ENCODE assay signal across 8 cellular contexts in genomic region chr19:1251233-1251502, GRCh38. TPM values are rescaled to one million over a fixed set of nuclear protein-coding genes. Genes with fewer than 3 reads are reported as not detected.
A peak's percentile ranks its signal among the peaks of the same experiment; 100 is the strongest.
DNase-seq lines count a peak whose midpoint lies in the region; ATAC-seq and TF ChIP-seq lines count a peak whose summit lies in the region.

No MANE protein-coding gene starts in this region.

- peak overlapping the region; percentile 100 for H3K4me2 ChIP-seq in BLaER1

- H3K4me1 ChIP-seq in BLaER1 (peaks cover 47% of the 10 kb centered on the region), heart left ventricle (peaks cover 25 to 74% (median 57%) of the 10 kb centered on the region in 12 donors)

- intact Hi-C loops in activated T-helper 2 cell treated with anti-CD3 and anti-CD28 coated beads, Interferon-gamma antibody, Interleukin-2, Interleukin-4, amounts not matched to agents 10 μg/mL and 5 μg/mL and 100 μg/mL, durations not matched to agents 14 hours and 24 hours and 36 hours (cut with micrococcal nuclease): no loop called here
- intact Hi-C loops in heart left ventricle (cut with DNase I): loop anchor here in 1 of 10 donors (5.0 kb wide), 1 partner anchor 454 kb away; the partner anchor contains the start of gene PTBP1
- intact Hi-C loops in sciatic nerve (cut with DNase I): no loop called here

- H3K27me3 ChIP-seq in BLaER1 (no peaks in the 10 kb centered on the region), heart left ventricle (no peaks in the 10 kb centered on the region)

- H3K27me3 Mint-ChIP-seq in activated T-helper 2 cell treated with anti-CD3 and anti-CD28 coated beads, Interferon-gamma antibody, Interleukin-2, Interleukin-4, amounts not matched to agents 10 μg/mL and 5 μg/mL and 100 μg/mL, durations not matched to agents 14 hours and 24 hours and 36 hours (ENCODE audit: low read depth): no peaks in the 10 kb centered on the region

- TF ChIP-seq CTCF in heart left ventricle (IDR thresholded peaks at IDR 0.05): no peak

- H3K27ac ChIP-seq in BLaER1 (peak overlapping the region; percentile 97), heart left ventricle (peak overlapping the region; percentile 96 to 100 (median 100))

- H3K4me3 Mint-ChIP-seq in activated T-helper 2 cell treated with anti-CD3 and anti-CD28 coated beads, Interferon-gamma antibody, Interleukin-2, Interleukin-4, amounts not matched to agents 10 μg/mL and 5 μg/mL and 100 μg/mL, durations not matched to agents 14 hours and 24 hours and 36 hours (ENCODE audit: low read depth): peak overlapping the region; percentile 93

- no peaks in the 10 kb centered on the region for H3K9me3 Mint-ChIP-seq in activated T-helper 2 cell treated with anti-CD3 and anti-CD28 coated beads, Interferon-gamma antibody, Interleukin-2, Interleukin-4, amounts not matched to agents 10 μg/mL and 5 μg/mL and 100 μg/mL, durations not matched to agents 14 hours and 24 hours and 36 hours

- H3K9ac ChIP-seq in BLaER1: peak overlapping the region; percentile 99

- H3K36me3 Mint-ChIP-seq in activated T-helper 2 cell treated with anti-CD3 and anti-CD28 coated beads, Interferon-gamma antibody, Interleukin-2, Interleukin-4, amounts not matched to agents 10 μg/mL and 5 μg/mL and 100 μg/mL, durations not matched to agents 14 hours and 24 hours and 36 hours (ENCODE audit: low read depth): peaks cover 39% of the 10 kb centered on the region

- peaks cover 7% of the 10 kb centered on the region for H3K4me1 Mint-ChIP-seq in activated T-helper 2 cell treated with anti-CD3 and anti-CD28 coated beads, Interferon-gamma antibody, Interleukin-2, Interleukin-4, amounts not matched to agents 10 μg/mL and 5 μg/mL and 100 μg/mL, durations not matched to agents 14 hours and 24 hours and 36 hours (ENCODE audit: low read depth)

- POLR2A ChIA-PET in HEK293T (lab: Yijun Ruan, JAX): interaction anchor here (0.8 to 7.8 kb wide), 4 partner anchors 9 to 24 kb away, joined by 4 to 157 read pairs (median 7); partner anchors contain the start of genes CIRBP and FAM174C

- DNase-seq in HEK293T (ENCODE audit: extremely low spot score): peak; percentile 38
- DNase-seq in activated T-helper 2 cell treated with anti-CD3 and anti-CD28 coated beads, Interferon-gamma antibody, Interleukin-2, Interleukin-4, amounts not matched to agents 10 μg/mL and 5 μg/mL and 100 μg/mL, durations not matched to agents 14 hours and 24 hours and 36 hours (ENCODE audit: low spot score): no peak
- DNase-seq in heart left ventricle: peak in 3 of 5 donors; percentile 83 to 91 (median 87)
- no peak for DNase-seq in sciatic nerve (ENCODE audit: low spot score)
- no peak for DNase-seq in activated effector memory CD4-positive, alpha-beta T cell treated with Interleukin-2 at 50 U/mL for 16 hours
- no peak for DNase-seq in effector CD8-positive, alpha-beta T cell (lab: John Stamatoyannopoulos, UW)

- CTCF ChIA-PET in HEK293T (lab: Yijun Ruan, JAX): interaction anchor here (1.3 kb wide), 1 partner anchor 15 kb away, joined by 5 read pairs; no protein-coding TSS in a partner anchor

- H4K20me1 ChIP-seq in BLaER1: peaks cover 59% of the 10 kb centered on the region

- peak in 1 of 2 donors; percentile 18 for TF ChIP-seq POLR2A in heart left ventricle (IDR thresholded peaks at IDR 0.05)

- ATAC-seq in heart left ventricle: peak in 1 of 4 donors; percentile 5
- ATAC-seq in sciatic nerve: peak; percentile 4
- ATAC-seq in GM19452 (IDR thresholded peaks at IDR 0.05; ENCODE audit: unreplicated experiment): no peak

- peak overlapping the region; percentile 81 for H3K27ac Mint-ChIP-seq in activated T-helper 2 cell treated with anti-CD3 and anti-CD28 coated beads, Interferon-gamma antibody, Interleukin-2, Interleukin-4, amounts not matched to agents 10 μg/mL and 5 μg/mL and 100 μg/mL, durations not matched to agents 14 hours and 24 hours and 36 hours

- H3K36me3 ChIP-seq in BLaER1 (peaks cover 44% of the 10 kb centered on the region), heart left ventricle (peaks cover 9 to 46% (median 40%) of the 10 kb centered on the region in 9 donors)

- WGBS in heart left ventricle, 4 donors: 2 to 10% (median 3%) methylated on average over 11 of the region's 11 CpGs

- no peaks in the 10 kb centered on the region for H3K9me3 ChIP-seq in BLaER1
- no peaks in the 10 kb centered on the region for H3K9me3 ChIP-seq in heart left ventricle

- H3K4me3 ChIP-seq in BLaER1: peak overlapping the region; percentile 99
- peak overlapping the region; percentile 63 to 97 (median 84) for H3K4me3 ChIP-seq in heart left ventricle

TF ChIP-seq in HEK293T, 16 proteins besides CTCF, POLR2A, EP300 and RAD21:
- TF ChIP-seq NFRKB (IDR thresholded peaks at IDR 0.05) (no peak), ARNT (IDR thresholded peaks at IDR 0.05) (no peak), ZNF384 (IDR thresholded peaks at IDR 0.05) (no peak), ELF4 (IDR thresholded peaks at IDR 0.05) (no peak), FOXM1 (IDR thresholded peaks at IDR 0.05; ENCODE audit: borderline replicate concordance) (no peak), BHLHE40 (IDR thresholded peaks at IDR 0.05; ENCODE audit: borderline replicate concordance) (no peak), FOXK2 (IDR thresholded peaks at IDR 0.05) (no peak)

RNA-seq across cellular contexts. Expression of gene MIDN, which starts 2.8 kb away (rescaled TPM):
- total RNA-seq in activated T-helper 2 cell treated with anti-CD3 and anti-CD28 coated beads, Interferon-gamma antibody, Interleukin-2, Interleukin-4, amounts not matched to agents 10 μg/mL and 5 μg/mL and 100 μg/mL, durations not matched to agents 14 hours and 24 hours and 36 hours: 84.7 and 85.4 TPM in 2 replicates
- total RNA-seq in heart left ventricle: 100 to 1,000 TPM in 1 of 9 donors, 10 to 100 TPM in 8; 25.8 to 115 (median 60.5) TPM
- 10 to 100 TPM; 31.5 to 33.6 TPM for polyA plus RNA-seq in heart left ventricle
- total RNA-seq in sciatic nerve: 117 TPM

RNA-seq across cellular contexts. Expression of gene ATP5F1D, which starts 9.6 kb away (rescaled TPM):
- 233 and 240 TPM in 2 replicates for total RNA-seq in activated T-helper 2 cell treated with anti-CD3 and anti-CD28 coated beads, Interferon-gamma antibody, Interleukin-2, Interleukin-4, amounts not matched to agents 10 μg/mL and 5 μg/mL and 100 μg/mL, durations not matched to agents 14 hours and 24 hours and 36 hours
- total RNA-seq in heart left ventricle (100 to 1,000 TPM; 201 to 584 (median 450) TPM), sciatic nerve (90.9 TPM)
- 1,000 to 10,000 TPM in 1 of 2 donors, 100 to 1,000 TPM in 1; 459 to 1,034 TPM for polyA plus RNA-seq in heart left ventricle

RNA-seq across cellular contexts. Expression of gene CBARP, which starts 13.4 kb away (rescaled TPM):
- total RNA-seq in activated T-helper 2 cell treated with anti-CD3 and anti-CD28 coated beads, Interferon-gamma antibody, Interleukin-2, Interleukin-4, amounts not matched to agents 10 μg/mL and 5 μg/mL and 100 μg/mL, durations not matched to agents 14 hours and 24 hours and 36 hours: 3.5 and 3.7 TPM in 2 replicates
- total RNA-seq in heart left ventricle (1 to 10 TPM in 6 of 9 donors, under 1 TPM in 3; 0.60 to 2.2 (median 1.8) TPM), sciatic nerve (2.9 TPM)
- 1 to 10 TPM; 1.0 to 1.6 TPM for polyA plus RNA-seq in heart left ventricle

RNA-seq across cellular contexts. Expression of gene CIRBP, which starts 18.0 kb away (rescaled TPM):
- total RNA-seq in activated T-helper 2 cell treated with anti-CD3 and anti-CD28 coated beads, Interferon-gamma antibody, Interleukin-2, Interleukin-4, amounts not matched to agents 10 μg/mL and 5 μg/mL and 100 μg/mL, durations not matched to agents 14 hours and 24 hours and 36 hours: 214 and 226 TPM in 2 replicates
- total RNA-seq in heart left ventricle (100 to 1,000 TPM; 149 to 425 (median 269) TPM), sciatic nerve (550 TPM)
- polyA plus RNA-seq in heart left ventricle: 100 to 1,000 TPM; 217 to 282 TPM

RNA-seq across cellular contexts. Expression of gene FAM174C, which starts 24.2 kb away (rescaled TPM):
- total RNA-seq in activated T-helper 2 cell treated with anti-CD3 and anti-CD28 coated beads, Interferon-gamma antibody, Interleukin-2, Interleukin-4, amounts not matched to agents 10 μg/mL and 5 μg/mL and 100 μg/mL, durations not matched to agents 14 hours and 24 hours and 36 hours: 91.7 and 99.4 TPM in 2 replicates
- 10 to 100 TPM; 11.6 to 46.7 (median 18.7) TPM for total RNA-seq in heart left ventricle
- polyA plus RNA-seq in heart left ventricle: 10 to 100 TPM; 23.8 to 56.4 TPM
- total RNA-seq in sciatic nerve: 21.4 TPM

Comparison
In these comparisons a context has a peak if more than half of its experiments do, and no peak if none do; other contexts are left out.
1. DNase-seq: peak in HEK293T (single experiment) and heart left ventricle (3 of 5); none in activated T-helper 2 cell treated with anti-CD3 and anti-CD28 coated beads, Interferon-gamma antibody, Interleukin-2, Interleukin-4, amounts not matched to agents 10 μg/mL and 5 μg/mL and 100 μg/mL, durations not matched to agents 14 hours and 24 hours and 36 hours (single experiment), sciatic nerve (single experiment), activated effector memory CD4-positive, alpha-beta T cell treated with Interleukin-2 at 50 U/mL for 16 hours (single experiment) and effector CD8-positive, alpha-beta T cell (single experiment).